Comparison of ENCODE assay signal across 8 cellular contexts in genomic region chr3:11306815-11307589, GRCh38. TPM values are rescaled to one million over a fixed set of nuclear protein-coding genes. Genes with fewer than 3 reads are reported as not detected.
DNase-seq lines count a peak whose midpoint lies in the region; ATAC-seq and TF ChIP-seq lines count a peak whose summit lies in the region.

No MANE protein-coding gene starts in this region.

- H3K27ac ChIP-seq in breast epithelium (peak overlapping the region; percentile 52 to 93), RWPE1 (no peak overlapping the region)

- no peak for TF ChIP-seq POLR2A in breast epithelium (IDR thresholded peaks at IDR 0.05)

- TF ChIP-seq CTCF in breast epithelium (IDR thresholded peaks at IDR 0.05) (no peak), RWPE1 (conservative IDR thresholded peaks at IDR 0.05; ENCODE audit: low read depth) (no peak), GM20000 (IDR thresholded peaks at IDR 0.05; ENCODE audit: extremely low read depth, missing control alignments) (no peak)

- CTCF ChIA-PET in RWPE1 (lab: Yijun Ruan, JAX) = interaction anchor here (0.5 kb wide), 1 partner anchor 33 kb away, joined by 4 read pairs; no protein-coding TSS in a partner anchor

- DNase-seq in LHCN-M2 (ENCODE audit: low read depth) = peak; percentile 77
- no peak for DNase-seq in breast epithelium (ENCODE audit: low spot score in 2 of 2)
- peak; percentile 65 for DNase-seq in stimulated activated CD4-positive, alpha-beta T cell treated with anti-CD3 and anti-CD28 coated beads, Interleukin-15, amount 100 ng/mL, for 24 hours
- DNase-seq in NCI-H446 (lab: John Stamatoyannopoulos, UW) = no peak
- DNase-seq in RWPE1 (ENCODE audit: low spot score) = no peak
- no peak for DNase-seq in GM20000 (ENCODE audit: low spot score)

- no peak overlapping the region for H3K4me3 ChIP-seq in breast epithelium

- no peaks in the 10 kb centered on the region for H3K27me3 ChIP-seq in breast epithelium

- intact Hi-C loops in breast epithelium (cut with DNase I; ENCODE audit: low total_unique reads) = loop anchor here (5.0 kb wide), 1 partner anchor 295 kb away; no protein-coding TSS in a partner anchor

- H3K36me3 ChIP-seq in breast epithelium = no peaks in the 10 kb centered on the region

- ATAC-seq in GM19025 (IDR thresholded peaks at IDR 0.05; ENCODE audit: low read depth, unreplicated experiment) = peak; percentile 58
- no peak for ATAC-seq in HG03571 (IDR thresholded peaks at IDR 0.05; ENCODE audit: unreplicated experiment)

- H3K4me1 ChIP-seq in breast epithelium = no peaks in the 10 kb centered on the region

- H3K9me3 ChIP-seq in breast epithelium = no peaks in the 10 kb centered on the region

- POLR2A ChIA-PET in RWPE1 (lab: Yijun Ruan, JAX; ENCODE audit: low non-redundant PET) = no interaction called here

RNA-seq across cellular contexts. Expression of gene ATG7, which starts 34.8 kb away (rescaled TPM):
- 48.1 and 50.5 TPM in 2 replicates for total RNA-seq in LHCN-M2 (2014; rRNA removed)
- polyA plus RNA-seq in LHCN-M2 (2012) = 26.6 TPM
- total RNA-seq in breast epithelium = 10 to 100 TPM; 64.9 to 81.9 (median 75.5) TPM

Comparison
In these comparisons a context has a peak if more than half of its experiments do, and no peak if none do; other contexts are left out.
1. DNase-seq: peak in LHCN-M2 (single experiment) and stimulated activated CD4-positive, alpha-beta T cell treated with anti-CD3 and anti-CD28 coated beads, Interleukin-15, amount 100 ng/mL, for 24 hours (single experiment); none in breast epithelium (0 of 2), NCI-H446 (0 of 2), RWPE1 (single experiment) and GM20000 (single experiment).